Comparison of ENCODE assay signal across 9 cellular contexts in the genomic region with DNA sequence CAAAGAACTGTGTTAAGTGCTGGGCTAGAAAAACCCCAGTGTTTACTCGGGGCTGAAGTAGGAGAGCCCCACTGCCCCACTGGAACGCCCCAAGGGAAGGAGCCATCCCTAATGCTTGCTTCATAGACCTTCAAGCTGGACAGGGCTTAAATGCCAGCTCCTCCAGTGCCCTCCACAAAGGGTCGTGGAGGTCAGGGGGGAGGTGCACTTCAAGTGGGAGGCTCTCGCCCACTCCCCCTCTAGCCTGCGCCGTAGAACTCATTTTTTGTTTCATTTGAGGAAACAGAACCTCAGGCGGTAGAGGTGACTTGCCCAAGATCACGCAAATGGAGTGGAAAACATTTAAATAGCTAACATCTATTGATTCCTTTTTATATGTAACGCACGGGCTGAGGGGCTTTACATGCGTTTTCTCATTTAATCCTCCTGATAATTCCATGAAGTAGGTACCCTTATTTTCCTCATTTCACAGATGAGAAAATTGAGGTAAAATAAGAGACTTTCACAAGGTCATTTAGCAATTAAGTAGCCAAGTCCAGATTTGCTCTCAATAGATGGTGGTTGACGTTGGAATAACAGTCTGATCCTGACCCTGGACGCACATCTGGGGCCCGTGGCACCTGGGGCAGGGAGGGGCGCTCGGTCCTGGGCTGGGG. TPM values are rescaled to one million over a fixed set of nuclear protein-coding genes. Genes with fewer than 3 reads are reported as not detected.
DNase-seq lines count a peak whose midpoint lies in the region; ATAC-seq and TF ChIP-seq lines count a peak whose summit lies in the region.
"Had no signal": no experiment of that assay in that cellular context is flagged by ENCODE, and none has a peak within 500 bp of the region (broad histone marks: within the 10 kb centered on the region; RNA-seq: fewer than 3 reads in every experiment).

No MANE protein-coding gene starts in this region.

- no peaks in the 10 kb centered on the region for H3K9me3 Mint-ChIP-seq in activated naive CD4-positive, alpha-beta T cell treated with anti-CD3 and anti-CD28 coated beads for 36 hours
- no peaks in the 10 kb centered on the region for H3K9me3 Mint-ChIP-seq in activated naive CD8-positive, alpha-beta T cell (ENCODE audit: low read depth)

- CTCF ChIA-PET in activated naive CD4-positive, alpha-beta T cell treated with anti-CD3 and anti-CD28 coated beads for 36 hours (lab: Charles Lee) = interaction anchor here (0.5 to 1.4 kb wide), 5 partner anchors 40 to 399 kb away, joined by 3 to 6 read pairs (median 3); no protein-coding TSS in a partner anchor

- no peaks in the 10 kb centered on the region for H3K27me3 Mint-ChIP-seq in activated naive CD4-positive, alpha-beta T cell treated with anti-CD3 and anti-CD28 coated beads for 36 hours (ENCODE audit: low read depth)
- no peaks in the 10 kb centered on the region for H3K27me3 Mint-ChIP-seq in activated naive CD8-positive, alpha-beta T cell

- WGBS in tibial nerve, 2 donors = 29 to 31% methylated on average over 16 of the region's 16 CpGs

- H3K4me1 ChIP-seq in left lung (peaks cover 0 to 37% of the 10 kb centered on the region in 2 donors), tibial nerve (peaks cover 0 to 20% (median 3%) of the 10 kb centered on the region in 4 donors)

- DNase-seq in activated naive CD4-positive, alpha-beta T cell treated with anti-CD3 and anti-CD28 coated beads for 36 hours = peak; percentile 7
- no peak for DNase-seq in activated naive CD4-positive, alpha-beta T cell (lab: John Stamatoyannopoulos, UW)
- DNase-seq in left lung (no peak), tibial nerve (ENCODE audit: low spot score in 2 of 2) (no peak), NCI-H510A (lab: John Stamatoyannopoulos, UW) (no peak)

- intact Hi-C loops in activated naive CD4-positive, alpha-beta T cell treated with anti-CD3 and anti-CD28 coated beads for 36 hours (cut with micrococcal nuclease) = loop anchor here (2.0 to 5.0 kb wide), 3 partner anchors 596 to 1246 kb away; partner anchors contain the start of genes HTATIP2, NAV2 and SERGEF
- intact Hi-C loops in left lung (cut with DNase I) = no loop called here

- TF ChIP-seq CTCF in left lung (IDR thresholded peaks at IDR 0.05) = no peak
- TF ChIP-seq CTCF in tibial nerve (IDR thresholded peaks at IDR 0.05) = no peak

- TF ChIP-seq EP300 in tibial nerve (IDR thresholded peaks at IDR 0.05) = no peak

- TF ChIP-seq POLR2A in tibial nerve (IDR thresholded peaks at IDR 0.05) = no peak

- ATAC-seq in left lung = no peak
- no peak for ATAC-seq in HG03045 (IDR thresholded peaks at IDR 0.05; ENCODE audit: unreplicated experiment)
- ATAC-seq in GM21515 (IDR thresholded peaks at IDR 0.05; ENCODE audit: unreplicated experiment) = no peak

- no peaks in the 10 kb centered on the region for H3K9me3 ChIP-seq in left lung
- H3K9me3 ChIP-seq in tibial nerve = no peaks in the 10 kb centered on the region

- peaks cover 0 to 16% of the 10 kb centered on the region in 2 donors for H3K27me3 ChIP-seq in left lung
- peaks cover 0 to 26% of the 10 kb centered on the region in 2 donors for H3K27me3 ChIP-seq in tibial nerve

- H3K27ac ChIP-seq in left lung (no peak overlapping the region), tibial nerve (peak overlapping the region in 1 of 4 donors; percentile 63)

- peak overlapping the region; percentile 85 to 91 for H3K4me3 ChIP-seq in left lung
- peak overlapping the region; percentile 54 to 73 (median 65) for H3K4me3 ChIP-seq in tibial nerve

- H3K36me3 ChIP-seq in left lung = no peaks in the 10 kb centered on the region
- H3K36me3 ChIP-seq in tibial nerve = no peaks in the 10 kb centered on the region

- H3K4me3 Mint-ChIP-seq in activated naive CD4-positive, alpha-beta T cell treated with anti-CD3 and anti-CD28 coated beads for 36 hours = peak overlapping the region; percentile 89
- H3K4me3 Mint-ChIP-seq in activated naive CD8-positive, alpha-beta T cell = peak overlapping the region; percentile 93

- H3K36me3 Mint-ChIP-seq in activated naive CD4-positive, alpha-beta T cell treated with anti-CD3 and anti-CD28 coated beads for 36 hours (ENCODE audit: low read depth) = peaks cover 15% of the 10 kb centered on the region
- peaks cover 4% of the 10 kb centered on the region for H3K36me3 Mint-ChIP-seq in activated naive CD8-positive, alpha-beta T cell

- peaks cover 44% of the 10 kb centered on the region for H3K4me1 Mint-ChIP-seq in activated naive CD4-positive, alpha-beta T cell treated with anti-CD3 and anti-CD28 coated beads for 36 hours (ENCODE audit: low read depth)
- peaks cover 49% of the 10 kb centered on the region for H3K4me1 Mint-ChIP-seq in activated naive CD8-positive, alpha-beta T cell (ENCODE audit: low read depth)

- H3K27ac Mint-ChIP-seq in activated naive CD4-positive, alpha-beta T cell treated with anti-CD3 and anti-CD28 coated beads for 36 hours = no peak overlapping the region
- peak overlapping the region; percentile 61 for H3K27ac Mint-ChIP-seq in activated naive CD8-positive, alpha-beta T cell

RNA-seq across cellular contexts. Expression of gene ZDHHC13, which starts 0.5 kb away (rescaled TPM):
- 10 to 100 TPM; 20.9 to 25.1 TPM for total RNA-seq in activated naive CD4-positive, alpha-beta T cell treated with anti-CD3 and anti-CD28 coated beads for 36 hours
- total RNA-seq in left lung (10 to 100 TPM; 13.7 to 14.0 TPM), tibial nerve (1 to 10 TPM; 5.2 to 6.9 (median 5.8) TPM)

RNA-seq across cellular contexts. Expression of gene MRGPRX2, which starts 55.9 kb away (rescaled TPM):
- not detected for total RNA-seq in activated naive CD4-positive, alpha-beta T cell treated with anti-CD3 and anti-CD28 coated beads for 36 hours
- not detected for total RNA-seq in left lung
- not detected for total RNA-seq in tibial nerve
- total RNA-seq: T-helper 2 cell treated with Interferon-gamma antibody and Interleukin-4, amounts not matched to agents 100 ng/mL and 5 ng/mL, for 36 hours had no signal
